ENCODE assay signal across 9 cellular contexts in genomic region chr2:134460583-134460998, GRCh38.
DNase-seq lines count a peak whose midpoint lies in the region; ATAC-seq, FAIRE-seq and TF ChIP-seq lines count a peak whose summit lies in the region.
"Had no signal": no experiment of that assay in that cellular context is flagged by ENCODE, and none has a peak within 500 bp of the region (broad histone marks: within the 10 kb centered on the region; RNA-seq: fewer than 3 reads in every experiment).

No MANE protein-coding gene starts in this region.

- POLR2A ChIA-PET in A549 (lab: Yijun Ruan, JAX) (interaction anchor here (1.3 kb wide), 1 partner anchor 457 kb away, joined by 4 read pairs; no protein-coding TSS in a partner anchor), T-cell (lab: Charles Lee) (no interaction called here)

- H3K36me3 Mint-ChIP-seq in T-cell, result peaks cover 6% of the 10 kb centered on the region
- H3K36me3 Mint-ChIP-seq in effector memory CD8-positive, alpha-beta T cell (ENCODE audit: insufficient read depth), result peaks cover 6% of the 10 kb centered on the region

- H3K4me1 ChIP-seq in A549, result no peaks in the 10 kb centered on the region
- no peaks in the 10 kb centered on the region for H3K4me1 ChIP-seq in upper lobe of right lung

- H3K36me3 ChIP-seq in upper lobe of right lung, result no peaks in the 10 kb centered on the region

- CTCF ChIA-PET in A549 (lab: Yijun Ruan, JAX) (interaction anchor here (0.6 to 4.7 kb wide), 26 partner anchors 8 to 570 kb away, joined by 3 to 41 read pairs (median 4); no protein-coding TSS in a partner anchor), T-cell (lab: Charles Lee) (interaction anchor here (0.8 to 1.8 kb wide), 6 partner anchors 9 to 440 kb away, joined by 3 to 9 read pairs (median 4); no protein-coding TSS in a partner anchor)

- no peak for FAIRE-seq in A549 (lab: Jason Lieb, UNC)
- FAIRE-seq: islet of Langerhans had no signal

- TF ChIP-seq CTCF in A549 (IDR thresholded peaks at IDR 0.05) (peak; percentile 69), GM12872 (IDR thresholded peaks at IDR 0.05; ENCODE audit: insufficient read depth, low read depth, low read length) (peak; percentile 90), upper lobe of right lung (IDR thresholded peaks at IDR 0.05) (peak; percentile 42)

- H3K27me3 Mint-ChIP-seq in T-cell, result no peaks in the 10 kb centered on the region
- peaks cover 0 to 8% of the 10 kb centered on the region in 2 donors for H3K27me3 Mint-ChIP-seq in effector memory CD8-positive, alpha-beta T cell

- no peaks in the 10 kb centered on the region for H3K9me3 Mint-ChIP-seq in T-cell
- no peaks in the 10 kb centered on the region for H3K9me3 Mint-ChIP-seq in effector memory CD8-positive, alpha-beta T cell

- no peaks in the 10 kb centered on the region for H3K27me3 ChIP-seq in upper lobe of right lung

- H3K4me1 Mint-ChIP-seq in T-cell, result peaks cover 0 to 5% (median 0%) of the 10 kb centered on the region in 3 donors
- H3K4me1 Mint-ChIP-seq in effector memory CD8-positive, alpha-beta T cell (ENCODE audit: low read depth in 2 of 2), result peaks cover 0 to 3% of the 10 kb centered on the region in 2 donors

- no peak for TF ChIP-seq EP300 in A549 (IDR thresholded peaks at IDR 0.05)

- peak; percentile 85 to 89 for TF ChIP-seq RAD21 in A549 (conservative IDR thresholded peaks at IDR 0.05 in 1 of 2, IDR thresholded peaks at IDR 0.05 in 1 of 2)

- H3K4me3 Mint-ChIP-seq in T-cell, result no peak overlapping the region
- H3K4me3 Mint-ChIP-seq in effector memory CD8-positive, alpha-beta T cell, result no peak overlapping the region

- H3K27ac Mint-ChIP-seq in T-cell, result no peak overlapping the region
- H3K27ac Mint-ChIP-seq in effector memory CD8-positive, alpha-beta T cell, result peak overlapping the region in 1 of 2 donors; percentile 44

- no peak overlapping the region for H3K4me2 ChIP-seq in A549

- H3K4me3 ChIP-seq in A549 (no peak overlapping the region), upper lobe of right lung (no peak overlapping the region)

- H3K9me3 ChIP-seq in A549 (no peaks in the 10 kb centered on the region), upper lobe of right lung (no peaks in the 10 kb centered on the region)

- 27% methylated on average over 6 of the region's 8 CpGs for WGBS in A549 (ENCODE audit: missing lambda C conversion rate)

- no peak for TF ChIP-seq POLR2A in A549 (IDR thresholded peaks at IDR 0.05; ENCODE audit: low read length)

- no peak overlapping the region; a peak in 1 of 6 replicates for H3K27ac ChIP-seq in A549
- H3K27ac ChIP-seq in upper lobe of right lung, result no peak overlapping the region

- intact Hi-C loops in upper lobe of right lung (cut with DNase I), result no loop called here

- DNase-seq in A549 (ENCODE audit: low read depth in 1 of 2, low spot score in 1 of 2), result peak; percentile 64 to 78
- peak; percentile 60 for DNase-seq in NCI-H1105 (lab: John Stamatoyannopoulos, UW)
- peak in 28 of 34 experiments; percentile 5 to 34 (median 16) for DNase-seq in T-cell
- peak; percentile 5 to 16 (median 15) for DNase-seq in effector memory CD8-positive, alpha-beta T cell
- DNase-seq in lung microvascular endothelial cell (ENCODE audit: low read depth in 2 of 2), result peak; percentile 72 to 81
- DNase-seq in upper lobe of right lung, result peak; percentile 74

- peak; percentile 93 to 97 for ATAC-seq in A549
- peak; percentile 72 for ATAC-seq in HG02571 (IDR thresholded peaks at IDR 0.05; ENCODE audit: unreplicated experiment)
- peak in 3 of 4 experiments; percentile 26 to 75 (median 52) for ATAC-seq in T-cell (replicated peaks in 1 of 4)
- ATAC-seq in effector memory CD8-positive, alpha-beta T cell (replicated peaks), result peak; percentile 61
- peak; percentile 52 for ATAC-seq in upper lobe of right lung

TF ChIP-seq in A549, 52 proteins besides CTCF, POLR2A, EP300 and RAD21:
- TF ChIP-seq HEYL (CRISPR knock-in tag; IDR thresholded peaks at IDR 0.05) (no peak), SMC3 (IDR thresholded peaks at IDR 0.05) (peak; percentile 62)

Comparison
In these comparisons a context has a peak if more than half of its experiments do, and no peak if none do; other contexts are left out.
1. DNase-seq: peak in every context shown above with its lines; median percentile 76 in lung microvascular endothelial cell; 74 in upper lobe of right lung; 71 in A549; 60 in NCI-H1105; 16 in T-cell; 15 in effector memory CD8-positive, alpha-beta T cell.